Comparison of ENCODE assay signal across 23 cellular contexts in the genomic region with DNA sequence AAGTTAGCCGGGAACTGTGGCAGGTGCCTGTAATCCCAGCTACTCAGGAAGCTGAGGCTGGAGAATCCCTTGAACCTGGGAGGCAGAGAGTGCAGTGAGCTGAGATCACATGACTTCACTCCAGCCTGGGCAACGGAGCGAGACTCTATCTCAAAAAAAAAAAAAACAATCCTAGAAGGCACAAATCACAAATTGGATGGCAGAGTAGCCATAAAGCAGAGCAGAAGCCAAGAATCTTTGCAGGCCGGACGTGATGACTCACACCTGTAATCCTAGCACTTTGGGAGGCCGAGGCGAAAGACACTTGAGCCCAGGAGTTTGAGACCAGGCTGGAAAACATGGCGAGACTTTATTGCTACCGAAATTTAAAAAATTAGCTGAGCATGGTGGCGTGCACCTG. TPM values are rescaled to one million over a fixed set of nuclear protein-coding genes. Genes with fewer than 3 reads are reported as not detected.
DNase-seq lines count a peak whose midpoint lies in the region; ATAC-seq and TF ChIP-seq lines count a peak whose summit lies in the region.
"Had no signal": no experiment of that assay in that cellular context is flagged by ENCODE, and none has a peak within 500 bp of the region (broad histone marks: within the 10 kb centered on the region; RNA-seq: fewer than 3 reads in every experiment).

No MANE protein-coding gene starts in this region.

- H3K27ac ChIP-seq in adrenal gland = no peak overlapping the region
- H3K27ac ChIP-seq: body of pancreas, heart right ventricle had no signal

- peaks cover 14% of the 10 kb centered on the region for H3K27me3 Mint-ChIP-seq in stimulated activated memory B cell treated with anti-CD40 and anti-IgM and Interleukin-4, amounts not matched to agents 10 μg/mL and 1 μg/mL and 100 μg/mL, for 72 hours

- intact Hi-C loops in adrenal gland (cut with DNase I) = no loop called here

- ATAC-seq in stimulated activated memory B cell treated with anti-CD40 and anti-IgM and Interleukin-4, amounts not matched to agents 10 μg/mL and 1 μg/mL and 100 μg/mL, for 72 hours = no peak
- ATAC-seq: body of pancreas; heart right ventricle; left colon; naive thymus-derived CD4-positive, alpha-beta T cell had no signal

- WGBS in adrenal gland, 4 donors = 61 to 68% (median 65%) methylated on average over 10 of the region's 10 CpGs

- H3K27me3 ChIP-seq in adrenal gland (no peaks in the 10 kb centered on the region), kidney epithelial cell (ENCODE audit: control insufficient read depth, insufficient read depth, low read length) (no peaks in the 10 kb centered on the region)
- H3K27me3 ChIP-seq: body of pancreas, heart right ventricle had no signal

- H3K4me3 Mint-ChIP-seq in stimulated activated memory B cell treated with anti-CD40 and anti-IgM and Interleukin-4, amounts not matched to agents 10 μg/mL and 1 μg/mL and 100 μg/mL, for 72 hours = no peak overlapping the region
- H3K4me3 Mint-ChIP-seq: activated T-cell treated with anti-CD3 and anti-CD28 coated beads, Interleukin-2, amount 50 U/mL, for 24 hours; B cell; IgD-negative memory B cell; naive thymus-derived CD4-positive, alpha-beta T cell had no signal

- no peak for TF ChIP-seq POLR2A in adrenal gland (IDR thresholded peaks at IDR 0.05)

- H3K4me3 ChIP-seq in adrenal gland = no peak overlapping the region
- no peak overlapping the region for H3K4me3 ChIP-seq in kidney epithelial cell (ENCODE audit: low read depth, low read length)
- H3K4me3 ChIP-seq: body of pancreas, heart right ventricle had no signal

- H3K9me3 ChIP-seq in adrenal gland (replicated peaks in 1 of 3) = no peaks in the 10 kb centered on the region
- H3K9me3 ChIP-seq: body of pancreas, heart right ventricle had no signal

- no peaks in the 10 kb centered on the region for H3K36me3 Mint-ChIP-seq in stimulated activated memory B cell treated with anti-CD40 and anti-IgM and Interleukin-4, amounts not matched to agents 10 μg/mL and 1 μg/mL and 100 μg/mL, for 72 hours
- H3K36me3 Mint-ChIP-seq: IgD-negative memory B cell had no signal

- no peaks in the 10 kb centered on the region for H3K4me1 ChIP-seq in adrenal gland (replicated peaks in 1 of 2)
- H3K4me1 ChIP-seq: body of pancreas had no signal

- H3K36me3 ChIP-seq in adrenal gland (replicated peaks in 1 of 2) (no peaks in the 10 kb centered on the region), kidney epithelial cell (ENCODE audit: control insufficient read depth, insufficient read depth, low read length) (no peaks in the 10 kb centered on the region)
- H3K36me3 ChIP-seq: heart right ventricle had no signal

- H3K27ac Mint-ChIP-seq in stimulated activated memory B cell treated with anti-CD40 and anti-IgM and Interleukin-4, amounts not matched to agents 10 μg/mL and 1 μg/mL and 100 μg/mL, for 72 hours = no peak overlapping the region
- H3K27ac Mint-ChIP-seq: activated T-cell treated with anti-CD3 and anti-CD28 coated beads, Interleukin-2, amount 50 U/mL, for 24 hours; B cell; IgD-negative memory B cell; naive thymus-derived CD4-positive, alpha-beta T cell had no signal

- no peaks in the 10 kb centered on the region for H3K4me1 Mint-ChIP-seq in stimulated activated memory B cell treated with anti-CD40 and anti-IgM and Interleukin-4, amounts not matched to agents 10 μg/mL and 1 μg/mL and 100 μg/mL, for 72 hours
- H3K4me1 Mint-ChIP-seq: B cell, IgD-negative memory B cell had no signal

- no peaks in the 10 kb centered on the region for H3K9me3 Mint-ChIP-seq in stimulated activated memory B cell treated with anti-CD40 and anti-IgM and Interleukin-4, amounts not matched to agents 10 μg/mL and 1 μg/mL and 100 μg/mL, for 72 hours
- H3K9me3 Mint-ChIP-seq: activated T-cell treated with anti-CD3 and anti-CD28 coated beads, Interleukin-2, amount 50 U/mL, for 24 hours; IgD-negative memory B cell had no signal

- no peak for TF ChIP-seq CTCF in adrenal gland (IDR thresholded peaks at IDR 0.05)
- TF ChIP-seq CTCF in kidney epithelial cell (IDR thresholded peaks at IDR 0.05; ENCODE audit: insufficient read depth, low read length, poor library complexity, severe bottlenecking) = no peak

- peak; percentile 66 for DNase-seq in EH (ENCODE audit: low read depth)
- peak; percentile 38 for DNase-seq in LoVo (ENCODE audit: low spot score)
- DNase-seq in adrenal gland = peak in 4 of 7 donors; percentile 4 to 22 (median 16)
- peak; percentile 14 for DNase-seq in kidney epithelial cell (ENCODE audit: low read depth)
- DNase-seq in NCI-H128 (lab: John Stamatoyannopoulos, UW; ENCODE audit: unreplicated experiment) = no peak
- no peak for DNase-seq in activated gamma-delta T cell (lab: John Stamatoyannopoulos, UW)
- no peak for DNase-seq in activated T-cell treated with anti-CD3 and anti-CD28 coated beads, Interleukin-2, amount 50 U/mL, for 48 hours
- DNase-seq: activated T-cell treated with anti-CD3 and anti-CD28 coated beads, Interleukin-2, amount 50 U/mL, for 24 hours; body of pancreas; DMS79 treated with DMSO at 0.1 percent for 48 hours; effector CD8-positive, alpha-beta T cell; H7; heart right ventricle; left colon; naive thymus-derived CD4-positive, alpha-beta T cell; NCI-H187; NK-92 treated with Interleukin-12 subunit alpha and Interleukin-12 subunit beta, amount 100 ng/mL, for 24 hours; retina; stimulated activated CD4-positive, alpha-beta T cell treated with anti-CD3 and anti-CD28 coated beads, Interleukin-4, amount 100 ng/mL, for 1 hour; stimulated activated naive CD4-positive, alpha-beta T cell treated with Interleukin-2 at 50 U/mL for 16 hours had no signal

RNA-seq across cellular contexts. Expression of gene FUBP3, which starts 9.2 kb away (rescaled TPM):
- total RNA-seq in adrenal gland (10 to 100 TPM; 26.1 to 52.3 (median 40.3) TPM), kidney epithelial cell (40.5 and 49.5 TPM in 2 replicates)
- 10 to 100 TPM; 18.3 to 46.1 (median 29.5) TPM for polyA plus RNA-seq in adrenal gland

Comparison
In these comparisons a context has a peak if more than half of its experiments do, and no peak if none do; other contexts are left out.
1. DNase-seq: peak in EH (single experiment), LoVo (single experiment), adrenal gland (4 of 7) and kidney epithelial cell (single experiment); none in NCI-H128 (single experiment), activated gamma-delta T cell (single experiment) and activated T-cell treated with anti-CD3 and anti-CD28 coated beads, Interleukin-2, amount 50 U/mL, for 48 hours (0 of 2).